In the genomic region with DNA sequence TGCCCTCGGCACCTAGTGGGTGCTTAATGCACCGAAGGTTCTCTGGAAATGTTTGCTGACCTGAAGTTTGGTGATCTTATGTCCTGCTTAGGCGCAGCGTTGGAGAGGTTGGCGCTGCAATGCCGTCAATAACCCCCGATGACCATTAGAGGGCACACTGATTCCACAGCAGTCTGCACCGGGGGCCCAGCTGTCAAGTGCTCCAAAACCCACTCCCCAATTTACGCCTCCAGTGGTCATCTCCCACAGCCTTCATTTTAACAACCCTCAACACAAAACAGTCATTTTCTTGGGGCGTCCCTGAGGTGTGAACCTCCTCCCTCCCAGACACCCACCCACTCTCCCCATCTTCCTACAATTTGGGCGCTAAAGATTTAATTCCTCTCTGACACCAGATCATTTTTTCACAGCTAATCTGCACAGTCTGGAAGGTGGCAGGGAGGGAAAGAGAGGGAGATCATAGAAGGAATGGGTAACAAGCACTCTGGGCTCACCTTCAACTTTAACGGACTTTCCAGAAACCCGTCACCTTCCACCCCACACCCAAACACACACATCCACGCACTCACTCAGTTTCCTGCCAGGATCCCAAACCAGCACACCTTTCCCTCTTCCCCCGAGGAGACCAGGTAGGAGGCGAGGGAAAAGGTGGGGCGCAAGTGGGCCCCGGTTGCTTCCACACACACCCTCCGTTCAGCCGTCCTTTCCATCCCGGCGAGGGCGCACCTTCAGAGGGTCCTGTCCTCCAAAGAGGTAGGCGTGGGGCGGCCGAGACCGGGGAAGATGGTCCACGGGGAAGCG, we compare ENCODE assay signal across 1 cellular context.
TF ChIP-seq lines count a peak whose summit lies in the region.

No MANE protein-coding gene starts in this region.

TF ChIP-seq in endothelial cell of umbilical vein, 7 proteins besides CTCF, POLR2A, EP300 and RAD21:
- TF ChIP-seq MYC (IDR thresholded peaks at IDR 0.05; ENCODE audit: low read depth, low read length): no peak
- TF ChIP-seq FOS (IDR thresholded peaks at IDR 0.05; ENCODE audit: borderline replicate concordance, insufficient read depth, low read length): no peak
